ENCODE assay signal across 8 cellular contexts in the genomic region with DNA sequence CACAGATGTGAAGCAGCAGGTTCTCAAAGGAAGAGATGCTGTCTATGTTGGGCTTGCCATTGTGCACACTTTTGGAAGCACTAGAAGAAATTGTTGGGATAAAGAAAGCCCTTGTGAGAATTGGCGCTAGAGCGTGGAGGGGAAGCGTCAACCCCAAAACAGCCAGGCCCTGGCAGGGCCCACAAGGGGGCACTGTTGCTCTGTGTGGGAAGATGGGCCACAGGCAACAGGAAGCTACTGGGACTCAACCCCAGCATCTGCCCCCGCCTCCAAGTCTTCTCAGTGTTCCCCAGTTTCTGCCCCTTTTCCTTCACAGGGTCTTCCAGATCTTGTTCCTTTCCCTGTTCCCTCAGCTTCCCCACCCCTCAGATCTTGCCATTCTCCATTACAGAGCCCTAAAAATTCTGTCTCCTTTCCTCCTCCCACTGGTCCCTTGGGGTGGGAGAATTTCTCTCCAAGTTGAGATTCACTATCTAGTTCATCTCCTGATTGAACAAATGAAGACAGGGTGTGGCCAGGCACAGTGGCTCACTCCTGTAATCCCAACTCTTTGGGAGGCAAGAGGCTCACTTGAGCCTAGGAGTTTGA.
A peak's percentile ranks its signal among the peaks of the same experiment; 100 is the strongest.
DNase-seq lines count a peak whose midpoint lies in the region; ATAC-seq and TF ChIP-seq lines count a peak whose summit lies in the region.

No MANE protein-coding gene starts in this region.

- no peaks in the 10 kb centered on the region for H3K9me3 Mint-ChIP-seq in WTC11

- DNase-seq in COR-L47 (lab: John Stamatoyannopoulos, UW) (peak; percentile 27), M059J (ENCODE audit: low read depth) (peak; percentile 64), WTC11 (ENCODE audit: low spot score) (peak; percentile 78), cardiac fibroblast (ENCODE audit: low read depth in 2 of 2) (peak; percentile 60 to 61), left lobe of liver (ENCODE audit: low spot score) (peak; percentile 62), NCI-H2081 treated with DMSO at 0.1 percent for 48 hours (lab: John Stamatoyannopoulos, UW) (no peak)
- DNase-seq in stimulated activated CD4-positive, alpha-beta T cell treated with anti-CD3 and anti-CD28 coated beads, TNF-alpha, amount 100 ng/mL, for 48 hours (ENCODE audit: low read depth in 3 of 3), result peak; percentile 43 to 77 (median 43)

- TF ChIP-seq CTCF in WTC11 (IDR thresholded peaks at IDR 0.05), result peak; percentile 49; the same call in 1 of the 2 replicates
- peak; percentile 80 for TF ChIP-seq CTCF in cardiac fibroblast (IDR thresholded peaks at IDR 0.05; ENCODE audit: low read depth, low read length)

- CTCF ChIA-PET in WTC11 (lab: Charles Lee), result interaction anchor here (0.6 to 2.4 kb wide), 23 partner anchors 10 to 828 kb away, joined by 3 to 35 read pairs (median 5); a partner anchor contains a TSS

- ATAC-seq in GM19455 (IDR thresholded peaks at IDR 0.05; ENCODE audit: unreplicated experiment) (peak; percentile 68), WTC11 (peak; percentile 85), left lobe of liver (peak; percentile 96)

- H3K36me3 Mint-ChIP-seq in WTC11, result no peaks in the 10 kb centered on the region

- no peak overlapping the region for H3K27ac Mint-ChIP-seq in WTC11

- no peaks in the 10 kb centered on the region; the same call in 1 of the 2 replicates for H3K27me3 Mint-ChIP-seq in WTC11 (ENCODE audit: low read depth)

- H3K4me1 Mint-ChIP-seq in WTC11, result 0 out of 2 replicates have a peak, but pooled peaks cover 3% of the 10 kb centered on the region

- no peak overlapping the region for H3K4me3 Mint-ChIP-seq in WTC11

- H3K4me3 ChIP-seq in cardiac fibroblast (replicated peaks in 1 of 2; ENCODE audit: low read depth in 2 of 2, low read length in 2 of 2), result no peak overlapping the region

- POLR2A ChIA-PET in WTC11 (lab: Charles Lee), result interaction anchor here (0.6 kb wide), 1 partner anchor 96 kb away, joined by 3 read pairs; a partner anchor contains a TSS

TF ChIP-seq in WTC11, 78 proteins besides CTCF, POLR2A, EP300 and RAD21:
- TF ChIP-seq, protein P1, sequence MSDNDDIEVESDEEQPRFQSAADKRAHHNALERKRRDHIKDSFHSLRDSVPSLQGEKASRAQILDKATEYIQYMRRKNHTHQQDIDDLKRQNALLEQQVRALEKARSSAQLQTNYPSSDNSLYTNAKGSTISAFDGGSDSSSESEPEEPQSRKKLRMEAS (CRISPR knock-in tag; IDR thresholded peaks at IDR 0.05), result no peak
- TF ChIP-seq ZNF121 (CRISPR knock-in tag; IDR thresholded peaks at IDR 0.05) (no peak), HMGA2 (CRISPR knock-in tag; IDR thresholded peaks at IDR 0.05) (no peak), ZNF138 (CRISPR knock-in tag; conservative IDR thresholded peaks at IDR 0.05) (no peak), FOXJ3 (CRISPR knock-in tag; IDR thresholded peaks at IDR 0.05; ENCODE audit: borderline replicate concordance) (no peak), MXD4 (CRISPR knock-in tag; IDR thresholded peaks at IDR 0.05; ENCODE audit: borderline replicate concordance) (no peak), CBFB (CRISPR knock-in tag; IDR thresholded peaks at IDR 0.05; ENCODE audit: low read depth) (no peak), FOXK1 (CRISPR knock-in tag; IDR thresholded peaks at IDR 0.05) (no peak), NR3C1 (CRISPR knock-in tag; conservative IDR thresholded peaks at IDR 0.05; ENCODE audit: low read depth) (no peak), FOXP1 (CRISPR knock-in tag; IDR thresholded peaks at IDR 0.05; ENCODE audit: borderline replicate concordance) (no peak), EMX1 (CRISPR knock-in tag; IDR thresholded peaks at IDR 0.05) (no peak), ZNF396 (CRISPR knock-in tag; IDR thresholded peaks at IDR 0.05; ENCODE audit: borderline replicate concordance) (no peak)
- TF ChIP-seq, protein P2, sequence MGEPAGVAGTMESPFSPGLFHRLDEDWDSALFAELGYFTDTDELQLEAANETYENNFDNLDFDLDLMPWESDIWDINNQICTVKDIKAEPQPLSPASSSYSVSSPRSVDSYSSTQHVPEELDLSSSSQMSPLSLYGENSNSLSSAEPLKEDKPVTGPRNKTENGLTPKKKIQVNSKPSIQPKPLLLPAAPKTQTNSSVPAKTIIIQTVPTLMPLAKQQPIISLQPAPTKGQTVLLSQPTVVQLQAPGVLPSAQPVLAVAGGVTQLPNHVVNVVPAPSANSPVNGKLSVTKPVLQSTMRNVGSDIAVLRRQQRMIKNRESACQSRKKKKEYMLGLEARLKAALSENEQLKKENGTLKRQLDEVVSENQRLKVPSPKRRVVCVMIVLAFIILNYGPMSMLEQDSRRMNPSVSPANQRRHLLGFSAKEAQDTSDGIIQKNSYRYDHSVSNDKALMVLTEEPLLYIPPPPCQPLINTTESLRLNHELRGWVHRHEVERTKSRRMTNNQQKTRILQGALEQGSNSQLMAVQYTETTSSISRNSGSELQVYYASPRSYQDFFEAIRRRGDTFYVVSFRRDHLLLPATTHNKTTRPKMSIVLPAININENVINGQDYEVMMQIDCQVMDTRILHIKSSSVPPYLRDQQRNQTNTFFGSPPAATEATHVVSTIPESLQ (CRISPR knock-in tag; IDR thresholded peaks at IDR 0.05), result no peak
- TF ChIP-seq, protein P3, sequence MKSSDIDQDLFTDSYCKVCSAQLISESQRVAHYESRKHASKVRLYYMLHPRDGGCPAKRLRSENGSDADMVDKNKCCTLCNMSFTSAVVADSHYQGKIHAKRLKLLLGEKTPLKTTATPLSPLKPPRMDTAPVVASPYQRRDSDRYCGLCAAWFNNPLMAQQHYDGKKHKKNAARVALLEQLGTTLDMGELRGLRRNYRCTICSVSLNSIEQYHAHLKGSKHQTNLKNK (CRISPR knock-in tag; IDR thresholded peaks at IDR 0.05), result no peak
- TF ChIP-seq, protein P4, sequence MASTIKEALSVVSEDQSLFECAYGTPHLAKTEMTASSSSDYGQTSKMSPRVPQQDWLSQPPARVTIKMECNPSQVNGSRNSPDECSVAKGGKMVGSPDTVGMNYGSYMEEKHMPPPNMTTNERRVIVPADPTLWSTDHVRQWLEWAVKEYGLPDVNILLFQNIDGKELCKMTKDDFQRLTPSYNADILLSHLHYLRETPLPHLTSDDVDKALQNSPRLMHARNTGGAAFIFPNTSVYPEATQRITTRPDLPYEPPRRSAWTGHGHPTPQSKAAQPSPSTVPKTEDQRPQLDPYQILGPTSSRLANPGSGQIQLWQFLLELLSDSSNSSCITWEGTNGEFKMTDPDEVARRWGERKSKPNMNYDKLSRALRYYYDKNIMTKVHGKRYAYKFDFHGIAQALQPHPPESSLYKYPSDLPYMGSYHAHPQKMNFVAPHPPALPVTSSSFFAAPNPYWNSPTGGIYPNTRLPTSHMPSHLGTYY (CRISPR knock-in tag; IDR thresholded peaks at IDR 0.05), result no peak
